21 cellular contexts compared by ENCODE assay signal in genomic region chr2:10395893-10396292, GRCh38. TPM values are rescaled to one million over a fixed set of nuclear protein-coding genes. Genes with fewer than 3 reads are reported as not detected.
DNase-seq lines count a peak whose midpoint lies in the region; ATAC-seq and TF ChIP-seq lines count a peak whose summit lies in the region.
"Had no signal": no experiment of that assay in that cellular context is flagged by ENCODE, and none has a peak within 500 bp of the region (broad histone marks: within the 10 kb centered on the region; RNA-seq: fewer than 3 reads in every experiment).

No MANE protein-coding gene starts in this region.

- peaks cover 54% of the 10 kb centered on the region for H3K4me1 Mint-ChIP-seq in CD8-positive, alpha-beta T cell (ENCODE audit: low read depth)
- peaks cover 36% of the 10 kb centered on the region for H3K4me1 Mint-ChIP-seq in brain
- H3K4me1 Mint-ChIP-seq in stimulated activated effector memory CD8-positive, alpha-beta T cell treated with anti-CD3 and anti-CD28 coated beads, Interleukin-12 subunit alpha, Interleukin-12 subunit beta, amount 100 ng/mL, for 72 hours: peaks cover 39% of the 10 kb centered on the region
- H3K4me1 Mint-ChIP-seq: nephron had no signal

- no peak overlapping the region for H3K4me3 Mint-ChIP-seq in CD8-positive, alpha-beta T cell
- H3K4me3 Mint-ChIP-seq in brain: no peak overlapping the region
- H3K4me3 Mint-ChIP-seq in stimulated activated effector memory CD8-positive, alpha-beta T cell treated with anti-CD3 and anti-CD28 coated beads, Interleukin-12 subunit alpha, Interleukin-12 subunit beta, amount 100 ng/mL, for 72 hours: no peak overlapping the region
- H3K4me3 Mint-ChIP-seq: activated naive CD4-positive, alpha-beta T cell treated with anti-CD3 and anti-CD28 coated beads for 36 hours; endodermal cell; HFFc6; nephron had no signal

- peaks cover 5% of the 10 kb centered on the region for H3K36me3 ChIP-seq in CD8-positive, alpha-beta T cell (ENCODE audit: insufficient read depth, low read length)
- H3K36me3 ChIP-seq in GM23248 (ENCODE audit: low read depth) (no peaks in the 10 kb centered on the region), Karpas-422 (ENCODE audit: insufficient read depth, low read length) (no peaks in the 10 kb centered on the region)

- in situ Hi-C loops in GM23248 (cut with MboI): no loop called here

- CTCF ChIA-PET in CD8-positive, alpha-beta T cell (lab: Charles Lee): interaction anchor here (6.8 kb wide), 1 partner anchor 12 kb away, joined by 37 read pairs; no protein-coding TSS in a partner anchor

- H3K27ac ChIP-seq in CD8-positive, alpha-beta T cell (ENCODE audit: low read depth, low read length): no peak overlapping the region
- H3K27ac ChIP-seq in GM23248: no peak overlapping the region
- no peak overlapping the region for H3K27ac ChIP-seq in Karpas-422 (ENCODE audit: low read length)
- H3K27ac ChIP-seq: tibial nerve had no signal

- peaks cover 26% of the 10 kb centered on the region for H3K36me3 Mint-ChIP-seq in CD8-positive, alpha-beta T cell
- peaks cover 9% of the 10 kb centered on the region for H3K36me3 Mint-ChIP-seq in brain
- peaks cover 41% of the 10 kb centered on the region for H3K36me3 Mint-ChIP-seq in stimulated activated effector memory CD8-positive, alpha-beta T cell treated with anti-CD3 and anti-CD28 coated beads, Interleukin-12 subunit alpha, Interleukin-12 subunit beta, amount 100 ng/mL, for 72 hours

- TF ChIP-seq CTCF in CD8-positive, alpha-beta T cell (IDR thresholded peaks at IDR 0.05): no peak
- no peak for TF ChIP-seq CTCF in brain (conservative IDR thresholded peaks at IDR 0.05)

- H3F3A ChIP-seq in GM23248 (ENCODE audit: insufficient read depth): no peaks in the 10 kb centered on the region

- H3K9me3 ChIP-seq in CD8-positive, alpha-beta T cell (ENCODE audit: low read length): no peaks in the 10 kb centered on the region
- no peaks in the 10 kb centered on the region for H3K9me3 ChIP-seq in GM23248 (ENCODE audit: low read depth)
- H3K9me3 ChIP-seq in Karpas-422 (ENCODE audit: low read length): peaks cover 8% of the 10 kb centered on the region
- H3K9me3 ChIP-seq: tibial nerve had no signal

- no peaks in the 10 kb centered on the region for H3K27me3 Mint-ChIP-seq in CD8-positive, alpha-beta T cell (ENCODE audit: low read depth)
- no peaks in the 10 kb centered on the region for H3K27me3 Mint-ChIP-seq in brain
- H3K27me3 Mint-ChIP-seq: progenitor cell of endocrine pancreas had no signal

- H3K9me2 ChIP-seq in GM23248 (ENCODE audit: insufficient read depth) (no peaks in the 10 kb centered on the region), Karpas-422 (replicated peaks; ENCODE audit: insufficient read depth, low read length) (no peaks in the 10 kb centered on the region)

- peak overlapping the region; percentile 88 for H3K27ac Mint-ChIP-seq in CD8-positive, alpha-beta T cell
- peak overlapping the region in 4 of 5 experiments; percentile 3 to 81 (median 54) for H3K27ac Mint-ChIP-seq in brain
- peak overlapping the region; percentile 80 for H3K27ac Mint-ChIP-seq in stimulated activated effector memory CD8-positive, alpha-beta T cell treated with anti-CD3 and anti-CD28 coated beads, Interleukin-12 subunit alpha, Interleukin-12 subunit beta, amount 100 ng/mL, for 72 hours
- H3K27ac Mint-ChIP-seq: activated naive CD4-positive, alpha-beta T cell treated with anti-CD3 and anti-CD28 coated beads for 36 hours; endodermal cell; HFFc6; nephron had no signal

- ATAC-seq in CD8-positive, alpha-beta T cell: no peak
- ATAC-seq in stimulated activated effector memory CD8-positive, alpha-beta T cell treated with anti-CD3 and anti-CD28 coated beads, Interleukin-12 subunit alpha, Interleukin-12 subunit beta, amount 100 ng/mL, for 72 hours: no peak

- H3K4me3 ChIP-seq in CD8-positive, alpha-beta T cell (ENCODE audit: low read depth, low read length): no peak overlapping the region
- no peak overlapping the region for H3K4me3 ChIP-seq in GM23248
- no peak overlapping the region for H3K4me3 ChIP-seq in Karpas-422 (ENCODE audit: low read length)
- H3K4me3 ChIP-seq: tibial nerve had no signal

- H4K20me1 ChIP-seq in GM23248 (ENCODE audit: insufficient read depth) (no peaks in the 10 kb centered on the region), Karpas-422 (ENCODE audit: insufficient read depth, low read depth, low read length) (no peaks in the 10 kb centered on the region)

- H3K79me2 ChIP-seq in GM23248 (ENCODE audit: insufficient read depth) (0 out of 2 replicates have a peak, but pooled peaks cover 13% of the 10 kb centered on the region), Karpas-422 (ENCODE audit: low read length) (no peaks in the 10 kb centered on the region)

- H3K27me3 ChIP-seq in CD8-positive, alpha-beta T cell (ENCODE audit: insufficient read depth, low read length): no peaks in the 10 kb centered on the region
- H3K27me3 ChIP-seq in GM23248 (replicated peaks; ENCODE audit: insufficient read depth) (no peaks in the 10 kb centered on the region), Karpas-422 (ENCODE audit: low read length) (no peaks in the 10 kb centered on the region)
- H3K27me3 ChIP-seq: tibial nerve had no signal

- H3K4me1 ChIP-seq in CD8-positive, alpha-beta T cell (ENCODE audit: insufficient read depth, low read length): peaks cover 21% of the 10 kb centered on the region
- H3K4me1 ChIP-seq in GM23248 (ENCODE audit: insufficient read depth) (no peaks in the 10 kb centered on the region), Karpas-422 (ENCODE audit: low read length) (no peaks in the 10 kb centered on the region)

- no peaks in the 10 kb centered on the region for H3K9me3 Mint-ChIP-seq in CD8-positive, alpha-beta T cell
- peaks cover 0 to 3% (median 0%) of the 10 kb centered on the region in 5 experiments for H3K9me3 Mint-ChIP-seq in brain
- H3K9me3 Mint-ChIP-seq in stimulated activated effector memory CD8-positive, alpha-beta T cell treated with anti-CD3 and anti-CD28 coated beads, Interleukin-12 subunit alpha, Interleukin-12 subunit beta, amount 100 ng/mL, for 72 hours: no peaks in the 10 kb centered on the region
- H3K9me3 Mint-ChIP-seq: activated naive CD4-positive, alpha-beta T cell treated with anti-CD3 and anti-CD28 coated beads for 36 hours; HFFc6; nephron had no signal

- H2AFZ ChIP-seq in GM23248 (no peak overlapping the region), Karpas-422 (ENCODE audit: low read length) (no peak overlapping the region)

- no peak overlapping the region for H3K4me2 ChIP-seq in GM23248 (ENCODE audit: unreplicated experiment)
- H3K4me2 ChIP-seq in Karpas-422 (ENCODE audit: low read depth, low read length, poor library complexity, severe bottlenecking): no peak overlapping the region

- POLR2A ChIA-PET in CD8-positive, alpha-beta T cell (lab: Charles Lee): interaction anchor here (1.0 kb wide), 1 partner anchor 11 kb away, joined by 3 read pairs; no protein-coding TSS in a partner anchor

- WGBS in GM23248 (ENCODE audit: low coverage in 1 of 2, low lambda C conversion rate in 2 of 2, missing lambda C conversion rate in 2 of 2), 2 experiments: 83 to 84% methylated on average over 14 of the region's 14 CpGs

- no peak overlapping the region for H3K9ac ChIP-seq in GM23248
- H3K9ac ChIP-seq in Karpas-422 (ENCODE audit: low read length): no peak overlapping the region

- intact Hi-C loops in CD8-positive, alpha-beta T cell (cut with DNase I, micrococcal nuclease): no loop called here

- no peak for DNase-seq in CD8-positive, alpha-beta T cell
- DNase-seq in NCI-H526 (lab: John Stamatoyannopoulos, UW): peak; percentile 73 to 92
- DNase-seq in stimulated activated effector memory CD8-positive, alpha-beta T cell treated with anti-CD3 and anti-CD28 coated beads, Interleukin-12 subunit alpha, Interleukin-12 subunit beta, amount 100 ng/mL, for 72 hours (ENCODE audit: low spot score in 2 of 2): no peak
- DNase-seq in ecto neural progenitor cell (ENCODE audit: low spot score): no peak
- DNase-seq in GM23248: no peak
- DNase-seq in Karpas-422: no peak
- DNase-seq: activated CD4-positive, alpha-beta T cell treated with anti-CD3 and anti-CD28 coated beads, Interleukin-2, amount 50 U/mL, for 48 hours; activated naive CD4-positive, alpha-beta T cell treated with anti-CD3 and anti-CD28 coated beads for 36 hours; activated T-cell treated with anti-CD3 and anti-CD28 coated beads for 4 hours; endodermal cell; HFFc6; kidney glomerular epithelial cell; NCI-H1436 treated with DMSO at 0.1 percent for 48 hours; NCI-H69; SIG-M5; stimulated activated naive CD4-positive, alpha-beta T cell; T-helper 1 cell had no signal

RNA-seq across cellular contexts. Expression of gene ODC1, which starts 52.2 kb away (rescaled TPM):
- 100 to 1,000 TPM; 157 to 162 TPM for total RNA-seq in CD8-positive, alpha-beta T cell
- 75.0 TPM for polyA plus RNA-seq in brain (ENCODE audit: insufficient read depth, low read depth, low replicate concordance)
- total RNA-seq in GM23248 (2014; rRNA removed; shearing (Covaris generic)): 106 and 114 TPM in 2 replicates
- 58.3 and 61.5 TPM in 2 replicates for polyA plus RNA-seq in GM23248 (2016; fragmentation: Nextera tagmentation; extraction: Ambion mirVana)
- total RNA-seq in Karpas-422 (2014; rRNA removed; shearing (Covaris generic); ENCODE audit: low replicate concordance): 247 and 289 TPM in 2 replicates

Comparison
In these comparisons a context has a peak if more than half of its experiments do, and no peak if none do; other contexts are left out.
1. DNase-seq: peak in NCI-H526 (2 of 2); none in CD8-positive, alpha-beta T cell (0 of 7), stimulated activated effector memory CD8-positive, alpha-beta T cell treated with anti-CD3 and anti-CD28 coated beads, Interleukin-12 subunit alpha, Interleukin-12 subunit beta, amount 100 ng/mL, for 72 hours (0 of 2), ecto neural progenitor cell (single experiment), GM23248 (single experiment) and Karpas-422 (single experiment).
2. Peak in every context shown above with its lines, with median percentiles within 50 percentile points of each other: H3K27ac Mint-ChIP-seq.